13 cellular contexts compared by ENCODE assay signal in the genomic region with DNA sequence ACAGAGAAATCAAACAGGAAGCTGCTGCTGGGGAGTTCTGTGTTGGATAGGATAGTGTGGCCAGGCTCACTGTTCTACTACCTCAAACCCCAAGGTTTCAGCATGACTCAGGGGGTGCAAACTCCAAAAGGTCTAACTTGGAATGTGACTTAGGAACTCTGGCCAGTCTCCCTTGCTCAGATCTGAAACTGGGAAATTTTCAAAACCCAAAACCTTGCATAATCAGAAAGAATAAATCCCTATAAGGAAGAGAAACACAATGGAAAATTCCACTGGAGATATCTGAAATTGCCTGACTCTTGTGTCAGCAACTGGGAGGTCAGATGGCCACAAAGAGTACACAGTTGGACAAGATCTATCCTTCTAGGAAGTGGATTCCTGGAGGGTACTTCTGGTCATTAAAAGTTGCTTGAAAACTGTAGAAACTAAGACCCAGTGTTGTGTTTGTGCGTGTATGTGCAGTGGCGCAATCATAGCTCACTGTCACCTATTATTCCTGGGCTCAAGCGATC. TPM values are rescaled to one million over a fixed set of nuclear protein-coding genes. Genes with fewer than 3 reads are reported as not detected.
A peak's percentile ranks its signal among the peaks of the same experiment; 100 is the strongest.
DNase-seq lines count a peak whose midpoint lies in the region; ATAC-seq, FAIRE-seq and TF ChIP-seq lines count a peak whose summit lies in the region.
"Had no signal": no experiment of that assay in that cellular context is flagged by ENCODE, and none has a peak within 500 bp of the region (broad histone marks: within the 10 kb centered on the region; RNA-seq: fewer than 3 reads in every experiment).

No MANE protein-coding gene starts in this region.

- peaks cover under 1% of the 10 kb centered on the region for H3K27me3 ChIP-seq in CD8-positive, alpha-beta memory T cell (ENCODE audit: insufficient read depth, low read length, poor library complexity, severe bottlenecking)

- TF ChIP-seq RAD21 in A549 (conservative IDR thresholded peaks at IDR 0.05 in 1 of 2, IDR thresholded peaks at IDR 0.05 in 1 of 2), result 0 out of 5 replicates have a peak, but pooled peaks of 1 of the 2 experiments have one; percentile 15

- CTCF ChIA-PET in A549 (lab: Yijun Ruan, JAX), result no interaction called here
- CTCF ChIA-PET in CD8-positive, alpha-beta memory T cell (lab: Charles Lee), result no interaction called here

- peak; percentile 51 to 82; a peak in 3 of 5 replicates for TF ChIP-seq EP300 in A549 (IDR thresholded peaks at IDR 0.05)

- H3K36me3 ChIP-seq in CD8-positive, alpha-beta memory T cell (ENCODE audit: insufficient read depth, low read length), result no peaks in the 10 kb centered on the region

- FAIRE-seq in A549 (lab: Jason Lieb, UNC), result no peak

- H3K27ac Mint-ChIP-seq in dendritic cell treated with granulocyte-macrophage colony-stimulating factor and Interleukin-4, amounts not matched to agents 40 ng/mL and 50 ng/mL, for 4 days, result peak overlapping the region; percentile 25
- H3K27ac Mint-ChIP-seq in CD8-positive, alpha-beta memory T cell, result no peak overlapping the region
- H3K27ac Mint-ChIP-seq: CD4-positive, alpha-beta memory T cell had no signal

- intact Hi-C loops in dendritic cell treated with granulocyte-macrophage colony-stimulating factor and Interleukin-4, amounts not matched to agents 40 ng/mL and 50 ng/mL, for 4 days (cut with micrococcal nuclease), result no loop called here

- peak overlapping the region; percentile 57 for H3K4me2 ChIP-seq in A549

- H3K9me3 Mint-ChIP-seq in dendritic cell treated with granulocyte-macrophage colony-stimulating factor and Interleukin-4, amounts not matched to agents 40 ng/mL and 50 ng/mL, for 4 days, result no peaks in the 10 kb centered on the region
- no peaks in the 10 kb centered on the region for H3K9me3 Mint-ChIP-seq in CD8-positive, alpha-beta memory T cell
- H3K9me3 Mint-ChIP-seq: CD4-positive, alpha-beta memory T cell had no signal

- POLR2A ChIA-PET in A549 (lab: Yijun Ruan, JAX), result no interaction called here
- POLR2A ChIA-PET in CD8-positive, alpha-beta memory T cell (lab: Charles Lee), result no interaction called here

- H3K4me1 Mint-ChIP-seq in dendritic cell treated with granulocyte-macrophage colony-stimulating factor and Interleukin-4, amounts not matched to agents 40 ng/mL and 50 ng/mL, for 4 days (ENCODE audit: low read depth), result peaks cover 9% of the 10 kb centered on the region
- H3K4me1 Mint-ChIP-seq in CD8-positive, alpha-beta memory T cell, result peaks cover 0 to 3% (median 0%) of the 10 kb centered on the region in 3 donors

- peak; percentile 79 to 80 for ATAC-seq in A549
- no peak for ATAC-seq in GM21515 (IDR thresholded peaks at IDR 0.05; ENCODE audit: unreplicated experiment)
- no peak for ATAC-seq in GM19324 (IDR thresholded peaks at IDR 0.05; ENCODE audit: low FRiP score, unreplicated experiment)
- no peak for ATAC-seq in HG02970 (IDR thresholded peaks at IDR 0.05; ENCODE audit: low FRiP score, unreplicated experiment)

- no peaks in the 10 kb centered on the region for H3K36me3 Mint-ChIP-seq in dendritic cell treated with granulocyte-macrophage colony-stimulating factor and Interleukin-4, amounts not matched to agents 40 ng/mL and 50 ng/mL, for 4 days (ENCODE audit: low read depth)
- H3K36me3 Mint-ChIP-seq in CD8-positive, alpha-beta memory T cell, result no peaks in the 10 kb centered on the region
- H3K36me3 Mint-ChIP-seq: CD4-positive, alpha-beta memory T cell had no signal

- H3K4me1 ChIP-seq in A549, result peaks cover 72% of the 10 kb centered on the region
- H3K4me1 ChIP-seq in CD8-positive, alpha-beta memory T cell (ENCODE audit: insufficient read depth, low read length), result no peaks in the 10 kb centered on the region

- H3K4me3 ChIP-seq in A549, result no peak overlapping the region
- no peak overlapping the region for H3K4me3 ChIP-seq in CD8-positive, alpha-beta memory T cell (ENCODE audit: low read length)

- no peak overlapping the region for H3K4me3 Mint-ChIP-seq in dendritic cell treated with granulocyte-macrophage colony-stimulating factor and Interleukin-4, amounts not matched to agents 40 ng/mL and 50 ng/mL, for 4 days
- H3K4me3 Mint-ChIP-seq in CD8-positive, alpha-beta memory T cell, result no peak overlapping the region
- H3K4me3 Mint-ChIP-seq: CD4-positive, alpha-beta memory T cell had no signal

- no peaks in the 10 kb centered on the region for H3K27me3 Mint-ChIP-seq in dendritic cell treated with granulocyte-macrophage colony-stimulating factor and Interleukin-4, amounts not matched to agents 40 ng/mL and 50 ng/mL, for 4 days
- peaks cover 1 to 7% of the 10 kb centered on the region in 2 donors for H3K27me3 Mint-ChIP-seq in CD8-positive, alpha-beta memory T cell

- 28% methylated on average over 3 of the region's 3 CpGs for WGBS in A549 (ENCODE audit: missing lambda C conversion rate)

- TF ChIP-seq POLR2A in A549 (IDR thresholded peaks at IDR 0.05; ENCODE audit: low read length), result no peak

- H3K9me3 ChIP-seq in A549, result no peaks in the 10 kb centered on the region
- H3K9me3 ChIP-seq in CD8-positive, alpha-beta memory T cell (ENCODE audit: low read length), result no peaks in the 10 kb centered on the region

- no peak for TF ChIP-seq CTCF in A549 (IDR thresholded peaks at IDR 0.05)

- DNase-seq in A549 (ENCODE audit: low read depth in 1 of 2, low spot score in 1 of 2) (peak; percentile 29 to 91), HS-27A (ENCODE audit: low read depth) (peak; percentile 84), myocyte (ENCODE audit: low read depth) (peak; percentile 68)
- no peak for DNase-seq in CD8-positive, alpha-beta memory T cell
- DNase-seq: activated T-cell treated with anti-CD3 and anti-CD28 coated beads, Interleukin-2, amount 50 U/mL, for 1 hour; CD4-positive, alpha-beta memory T cell; effector CD8-positive, alpha-beta T cell; NCI-H524; stimulated activated CD4-positive, alpha-beta T cell treated with anti-CD3 and anti-CD28 coated beads, Interleukin-2, amount 100 ng/mL, for 48 hours had no signal

- H3K27ac ChIP-seq in A549, result peak overlapping the region; percentile 91 to 98
- no peak overlapping the region for H3K27ac ChIP-seq in CD8-positive, alpha-beta memory T cell (ENCODE audit: low read depth, low read length)

TF ChIP-seq in A549, 52 proteins besides CTCF, POLR2A, EP300 and RAD21 (continues in another document):
- TF ChIP-seq POLR2AphosphoS2 (conservative IDR thresholded peaks at IDR 0.05; ENCODE audit: low read length) (no peak), GATA3 (IDR thresholded peaks at IDR 0.05; ENCODE audit: borderline replicate concordance) (peak; percentile 60; the same call in 1 of the 2 replicates), ESRRA (IDR thresholded peaks at IDR 0.05; ENCODE audit: borderline replicate concordance, low read length) (no peak), ZSCAN20 (CRISPR knock-in tag; IDR thresholded peaks at IDR 0.05) (no peak)
- TF ChIP-seq, protein P1, sequence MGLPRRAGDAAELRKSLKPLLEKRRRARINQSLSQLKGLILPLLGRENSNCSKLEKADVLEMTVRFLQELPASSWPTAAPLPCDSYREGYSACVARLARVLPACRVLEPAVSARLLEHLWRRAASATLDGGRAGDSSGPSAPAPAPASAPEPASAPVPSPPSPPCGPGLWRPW (IDR thresholded peaks at IDR 0.05), result peak; percentile 75
- TF ChIP-seq, protein P2, sequence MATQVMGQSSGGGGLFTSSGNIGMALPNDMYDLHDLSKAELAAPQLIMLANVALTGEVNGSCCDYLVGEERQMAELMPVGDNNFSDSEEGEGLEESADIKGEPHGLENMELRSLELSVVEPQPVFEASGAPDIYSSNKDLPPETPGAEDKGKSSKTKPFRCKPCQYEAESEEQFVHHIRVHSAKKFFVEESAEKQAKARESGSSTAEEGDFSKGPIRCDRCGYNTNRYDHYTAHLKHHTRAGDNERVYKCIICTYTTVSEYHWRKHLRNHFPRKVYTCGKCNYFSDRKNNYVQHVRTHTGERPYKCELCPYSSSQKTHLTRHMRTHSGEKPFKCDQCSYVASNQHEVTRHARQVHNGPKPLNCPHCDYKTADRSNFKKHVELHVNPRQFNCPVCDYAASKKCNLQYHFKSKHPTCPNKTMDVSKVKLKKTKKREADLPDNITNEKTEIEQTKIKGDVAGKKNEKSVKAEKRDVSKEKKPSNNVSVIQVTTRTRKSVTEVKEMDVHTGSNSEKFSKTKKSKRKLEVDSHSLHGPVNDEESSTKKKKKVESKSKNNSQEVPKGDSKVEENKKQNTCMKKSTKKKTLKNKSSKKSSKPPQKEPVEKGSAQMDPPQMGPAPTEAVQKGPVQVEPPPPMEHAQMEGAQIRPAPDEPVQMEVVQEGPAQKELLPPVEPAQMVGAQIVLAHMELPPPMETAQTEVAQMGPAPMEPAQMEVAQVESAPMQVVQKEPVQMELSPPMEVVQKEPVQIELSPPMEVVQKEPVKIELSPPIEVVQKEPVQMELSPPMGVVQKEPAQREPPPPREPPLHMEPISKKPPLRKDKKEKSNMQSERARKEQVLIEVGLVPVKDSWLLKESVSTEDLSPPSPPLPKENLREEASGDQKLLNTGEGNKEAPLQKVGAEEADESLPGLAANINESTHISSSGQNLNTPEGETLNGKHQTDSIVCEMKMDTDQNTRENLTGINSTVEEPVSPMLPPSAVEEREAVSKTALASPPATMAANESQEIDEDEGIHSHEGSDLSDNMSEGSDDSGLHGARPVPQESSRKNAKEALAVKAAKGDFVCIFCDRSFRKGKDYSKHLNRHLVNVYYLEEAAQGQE (IDR thresholded peaks at IDR 0.05), result no peak
- TF ChIP-seq, protein P3, sequence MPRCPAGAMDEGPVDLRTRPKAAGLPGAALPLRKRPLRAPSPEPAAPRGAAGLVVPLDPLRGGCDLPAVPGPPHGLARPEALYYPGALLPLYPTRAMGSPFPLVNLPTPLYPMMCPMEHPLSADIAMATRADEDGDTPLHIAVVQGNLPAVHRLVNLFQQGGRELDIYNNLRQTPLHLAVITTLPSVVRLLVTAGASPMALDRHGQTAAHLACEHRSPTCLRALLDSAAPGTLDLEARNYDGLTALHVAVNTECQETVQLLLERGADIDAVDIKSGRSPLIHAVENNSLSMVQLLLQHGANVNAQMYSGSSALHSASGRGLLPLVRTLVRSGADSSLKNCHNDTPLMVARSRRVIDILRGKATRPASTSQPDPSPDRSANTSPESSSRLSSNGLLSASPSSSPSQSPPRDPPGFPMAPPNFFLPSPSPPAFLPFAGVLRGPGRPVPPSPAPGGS (IDR thresholded peaks at IDR 0.05), result peak; percentile 73; the same call in 2 of the 3 replicates

RNA-seq across cellular contexts. Expression of a gene that starts 58.0 kb away (rescaled TPM):
- polyA plus RNA-seq in A549 (2011; rRNA removed) (not detected in 2 replicates), A549 (2017; fragmentation: RNase III; extraction: RNeasy Plus Mini Kit Qiagen cat#74134 plus additional on column Dnase treatment) (0.03 TPM in 1 of 3 replicates, not detected in the others)
- 0.01 TPM in 1 of 2 replicates, not detected in the other for polyA plus RNA-seq in A549 (2012; cell fraction: cytosol; rRNA removed)
- 0.02 TPM in 1 of 2 replicates, not detected in the other for polyA plus RNA-seq in A549 (2012; cell fraction: nucleus; rRNA removed)
- polyA minus RNA-seq in A549 (2011; rRNA and poly(A)+ RNA removed), result not detected in 2 replicates
- not detected in 2 replicates for total RNA-seq in myocyte
- not detected for polyA plus RNA-seq in myocyte (2012)
- total RNA-seq in CD8-positive, alpha-beta memory T cell, result under 1 TPM; 0.11 to 0.13 TPM
- not detected for polyA plus RNA-seq in CD8-positive, alpha-beta memory T cell
- polyA plus RNA-seq: CD4-positive, alpha-beta memory T cell had no signal

Comparison
In these comparisons a context has a peak if more than half of its experiments do, and no peak if none do; other contexts are left out.
1. ATAC-seq: peak in A549 (2 of 2); none in GM21515 (single experiment), GM19324 (single experiment) and HG02970 (single experiment).
2. DNase-seq: peak in A549 (2 of 2), HS-27A (single experiment) and myocyte (single experiment); none in CD8-positive, alpha-beta memory T cell (0 of 5).